8 cellular contexts compared by ENCODE assay signal in the genomic region with DNA sequence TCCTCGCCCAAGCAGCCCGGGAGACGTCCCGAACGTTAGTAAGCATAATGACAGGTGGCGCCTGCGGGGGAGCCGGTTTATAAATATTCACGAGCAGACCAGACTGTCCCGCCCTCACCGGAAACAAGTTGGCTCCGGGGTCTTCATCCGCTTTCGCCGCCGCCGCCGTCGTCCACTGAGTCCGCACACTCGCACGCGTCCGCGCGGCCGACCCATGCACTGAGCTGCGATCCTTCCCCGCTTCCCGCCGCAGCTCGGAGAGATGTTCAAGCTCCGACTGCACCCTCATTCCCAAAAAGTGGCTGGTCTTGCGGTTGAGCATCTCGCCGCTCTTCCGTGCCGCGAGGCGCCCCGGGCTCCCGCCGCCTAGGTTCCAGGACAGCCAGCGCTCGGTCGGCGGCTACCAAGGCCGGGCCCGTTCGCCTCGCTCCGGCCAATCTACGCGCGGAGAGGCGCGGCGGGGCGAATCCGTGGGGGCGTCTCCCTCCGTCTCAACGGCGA. TPM values are rescaled to one million over a fixed set of nuclear protein-coding genes. Genes with fewer than 3 reads are reported as not detected.
DNase-seq lines count a peak whose midpoint lies in the region; ATAC-seq and TF ChIP-seq lines count a peak whose summit lies in the region.

No MANE protein-coding gene starts in this region.

- peaks cover 8% of the 10 kb centered on the region for H3F3A ChIP-seq in smooth muscle cell (ENCODE audit: low read depth)

- H3K4me3 Mint-ChIP-seq in activated naive CD8-positive, alpha-beta T cell treated with anti-CD3 and anti-CD28 coated beads, Interleukin-2, amount 10 ng/mL, durations not matched to agents 7 days and 5 days = peak overlapping the region; percentile 95

- POLR2A ChIA-PET in activated naive CD8-positive, alpha-beta T cell treated with anti-CD3 and anti-CD28 coated beads, Interleukin-2, amount 10 ng/mL, durations not matched to agents 7 days and 5 days (lab: Charles Lee) = interaction anchor here (2.7 kb wide), 1 partner anchor 14 kb away, joined by 12 read pairs; the partner anchor contains the start of gene PHKG2

- TF ChIP-seq CTCF in C4-2B (conservative IDR thresholded peaks at IDR 0.05) (no peak), smooth muscle cell (IDR thresholded peaks at IDR 0.05; ENCODE audit: borderline replicate concordance, insufficient read depth, poor library complexity, severe bottlenecking) (no peak)

- peaks cover 8% of the 10 kb centered on the region for H4K20me1 ChIP-seq in smooth muscle cell (ENCODE audit: low read depth)

- H3K36me3 Mint-ChIP-seq in activated naive CD8-positive, alpha-beta T cell treated with anti-CD3 and anti-CD28 coated beads, Interleukin-2, amount 10 ng/mL, durations not matched to agents 7 days and 5 days = peaks cover 6% of the 10 kb centered on the region

- H3K27me3 Mint-ChIP-seq in activated naive CD8-positive, alpha-beta T cell treated with anti-CD3 and anti-CD28 coated beads, Interleukin-2, amount 10 ng/mL, durations not matched to agents 7 days and 5 days = no peaks in the 10 kb centered on the region

- DNase-seq in SHP77 (lab: John Stamatoyannopoulos, UW) = peak; percentile 36 to 76
- peak; percentile 60 for DNase-seq in activated naive CD8-positive, alpha-beta T cell treated with anti-CD3 and anti-CD28 coated beads, Interleukin-2, amount 10 ng/mL, durations not matched to agents 7 days and 5 days
- DNase-seq in smooth muscle cell (lab: John Stamatoyannopoulos, UW; ENCODE audit: unreplicated experiment) = no peak
- DNase-seq in mesenteric fat pad (ENCODE audit: low spot score) = no peak

- peak overlapping the region; percentile 89 for H3K27ac ChIP-seq in C4-2B
- H3K27ac ChIP-seq in smooth muscle cell (ENCODE audit: low read depth) = peak overlapping the region; percentile 85

- ATAC-seq in GM19351 (IDR thresholded peaks at IDR 0.05; ENCODE audit: unreplicated experiment) (peak; percentile 33), HG03469 (IDR thresholded peaks at IDR 0.05; ENCODE audit: unreplicated experiment) (peak; percentile 6)
- ATAC-seq in activated naive CD8-positive, alpha-beta T cell treated with anti-CD3 and anti-CD28 coated beads, Interleukin-2, amount 10 ng/mL, durations not matched to agents 7 days and 5 days (ENCODE audit: low read depth) = peak; percentile 40

- H3K4me1 Mint-ChIP-seq in activated naive CD8-positive, alpha-beta T cell treated with anti-CD3 and anti-CD28 coated beads, Interleukin-2, amount 10 ng/mL, durations not matched to agents 7 days and 5 days = peaks cover 18% of the 10 kb centered on the region

- WGBS in smooth muscle cell (ENCODE audit: low lambda C conversion rate) = 1% methylated on average over 64 of the region's 64 CpGs

- peak overlapping the region; percentile 88 for H3K27ac Mint-ChIP-seq in activated naive CD8-positive, alpha-beta T cell treated with anti-CD3 and anti-CD28 coated beads, Interleukin-2, amount 10 ng/mL, durations not matched to agents 7 days and 5 days

- H3K4me1 ChIP-seq in smooth muscle cell (ENCODE audit: low read depth) = peaks cover 17% of the 10 kb centered on the region

- no peaks in the 10 kb centered on the region for H3K36me3 ChIP-seq in smooth muscle cell (ENCODE audit: low read depth)

- peak overlapping the region; percentile 89 for H3K4me2 ChIP-seq in smooth muscle cell

- H3K4me3 ChIP-seq in iPS-11a (ENCODE audit: low read depth, low read length) = peak overlapping the region; percentile 88
- H3K4me3 ChIP-seq in smooth muscle cell = peak overlapping the region; percentile 65

- H3K9ac ChIP-seq in smooth muscle cell (ENCODE audit: low read depth) = peak overlapping the region; percentile 71

- H3K9me3 Mint-ChIP-seq in activated naive CD8-positive, alpha-beta T cell treated with anti-CD3 and anti-CD28 coated beads, Interleukin-2, amount 10 ng/mL, durations not matched to agents 7 days and 5 days = no peaks in the 10 kb centered on the region

- H3K27me3 ChIP-seq in smooth muscle cell (ENCODE audit: low read depth) = no peaks in the 10 kb centered on the region

- no peaks in the 10 kb centered on the region for H3K9me3 ChIP-seq in smooth muscle cell (replicated peaks; ENCODE audit: low read depth)

- peak overlapping the region; percentile 28 for H2AFZ ChIP-seq in smooth muscle cell (ENCODE audit: low read depth)

- peaks cover 31% of the 10 kb centered on the region for H3K79me2 ChIP-seq in smooth muscle cell (ENCODE audit: low read depth)

RNA-seq across cellular contexts. Expression of gene CFAP119, which starts 0.4 kb away (rescaled TPM):
- 1 to 10 TPM; 4.4 TPM for total RNA-seq in activated naive CD8-positive, alpha-beta T cell treated with anti-CD3 and anti-CD28 coated beads, Interleukin-2, amount 10 ng/mL, durations not matched to agents 7 days and 5 days
- total RNA-seq in smooth muscle cell (2.2 and 5.2 TPM in 2 replicates), mesenteric fat pad (2.2 TPM)
- polyA plus RNA-seq in smooth muscle cell = 3.0 and 3.5 TPM in 2 replicates

RNA-seq across cellular contexts. Expression of gene RNF40, which starts 0.6 kb away (rescaled TPM):
- 100 to 1,000 TPM in 1 of 2 experiments, 10 to 100 TPM in 1; 94.7 to 105 TPM for total RNA-seq in activated naive CD8-positive, alpha-beta T cell treated with anti-CD3 and anti-CD28 coated beads, Interleukin-2, amount 10 ng/mL, durations not matched to agents 7 days and 5 days
- total RNA-seq in smooth muscle cell (66.1 and 73.0 TPM in 2 replicates), mesenteric fat pad (97.5 TPM)
- 92.5 and 107 TPM in 2 replicates for polyA plus RNA-seq in smooth muscle cell

RNA-seq across cellular contexts. Expression of gene PHKG2, which starts 13.3 kb away (rescaled TPM):
- 10 to 100 TPM; 48.2 to 48.9 TPM for total RNA-seq in activated naive CD8-positive, alpha-beta T cell treated with anti-CD3 and anti-CD28 coated beads, Interleukin-2, amount 10 ng/mL, durations not matched to agents 7 days and 5 days
- total RNA-seq in smooth muscle cell (24.9 and 35.9 TPM in 2 replicates), mesenteric fat pad (20.8 TPM)
- 39.1 and 40.1 TPM in 2 replicates for polyA plus RNA-seq in smooth muscle cell

RNA-seq across cellular contexts. Expression of gene ZNF629, which starts 25.5 kb away (rescaled TPM):
- total RNA-seq in activated naive CD8-positive, alpha-beta T cell treated with anti-CD3 and anti-CD28 coated beads, Interleukin-2, amount 10 ng/mL, durations not matched to agents 7 days and 5 days = 1 to 10 TPM; 5.2 to 6.0 TPM
- total RNA-seq in smooth muscle cell = 11.2 and 11.6 TPM in 2 replicates
- polyA plus RNA-seq in smooth muscle cell = 13.0 and 13.4 TPM in 2 replicates
- 10.4 TPM for total RNA-seq in mesenteric fat pad

Comparison
In these comparisons a context has a peak if more than half of its experiments do, and no peak if none do; other contexts are left out.
1. DNase-seq: peak in SHP77 (2 of 2) and activated naive CD8-positive, alpha-beta T cell treated with anti-CD3 and anti-CD28 coated beads, Interleukin-2, amount 10 ng/mL, durations not matched to agents 7 days and 5 days (single experiment); none in smooth muscle cell (single experiment) and mesenteric fat pad (single experiment).
2. Peak in every context shown above with its lines, with median percentiles within 50 percentile points of each other: ATAC-seq.